1 cellular context compared by ENCODE assay signal in the genomic region with DNA sequence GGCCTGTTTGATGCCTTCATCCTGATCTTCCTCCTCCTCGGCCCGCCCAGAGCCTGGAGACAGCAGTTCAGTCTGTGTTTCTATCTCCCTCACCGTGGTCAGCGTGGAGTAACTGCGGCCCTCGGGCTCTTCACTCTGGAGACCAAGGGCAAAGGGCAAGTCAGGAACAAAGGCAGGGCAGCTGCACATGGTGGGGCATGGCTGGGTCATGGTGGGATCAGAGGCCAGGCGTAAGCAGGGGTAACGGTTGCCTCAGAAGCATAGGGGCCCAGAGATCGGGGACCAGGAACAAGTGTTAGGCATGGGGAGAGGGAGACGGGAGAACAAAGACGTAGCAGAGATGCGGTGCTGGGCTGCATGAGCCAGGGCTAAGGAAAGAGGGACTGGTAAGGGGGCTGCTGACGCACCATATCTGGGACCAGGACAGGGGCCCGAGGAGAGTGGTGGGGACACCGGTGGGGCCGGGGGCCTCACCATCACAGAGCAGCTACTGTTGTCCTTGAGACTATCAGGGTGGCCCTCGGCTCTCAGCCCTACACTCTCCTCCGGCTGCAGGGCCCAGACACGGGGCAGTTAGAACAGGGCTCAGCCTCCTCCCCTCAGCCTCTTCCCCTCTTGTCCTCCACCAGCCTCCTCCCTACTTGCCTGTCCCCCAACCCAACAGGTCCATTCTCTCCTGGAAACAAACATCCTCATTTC.
TF ChIP-seq lines count a peak whose summit lies in the region.

No MANE protein-coding gene starts in this region.

TF ChIP-seq in HepG2, 621 proteins besides CTCF, POLR2A, EP300 and RAD21 (continued from another document and continues in another):
- TF ChIP-seq, protein P1, sequence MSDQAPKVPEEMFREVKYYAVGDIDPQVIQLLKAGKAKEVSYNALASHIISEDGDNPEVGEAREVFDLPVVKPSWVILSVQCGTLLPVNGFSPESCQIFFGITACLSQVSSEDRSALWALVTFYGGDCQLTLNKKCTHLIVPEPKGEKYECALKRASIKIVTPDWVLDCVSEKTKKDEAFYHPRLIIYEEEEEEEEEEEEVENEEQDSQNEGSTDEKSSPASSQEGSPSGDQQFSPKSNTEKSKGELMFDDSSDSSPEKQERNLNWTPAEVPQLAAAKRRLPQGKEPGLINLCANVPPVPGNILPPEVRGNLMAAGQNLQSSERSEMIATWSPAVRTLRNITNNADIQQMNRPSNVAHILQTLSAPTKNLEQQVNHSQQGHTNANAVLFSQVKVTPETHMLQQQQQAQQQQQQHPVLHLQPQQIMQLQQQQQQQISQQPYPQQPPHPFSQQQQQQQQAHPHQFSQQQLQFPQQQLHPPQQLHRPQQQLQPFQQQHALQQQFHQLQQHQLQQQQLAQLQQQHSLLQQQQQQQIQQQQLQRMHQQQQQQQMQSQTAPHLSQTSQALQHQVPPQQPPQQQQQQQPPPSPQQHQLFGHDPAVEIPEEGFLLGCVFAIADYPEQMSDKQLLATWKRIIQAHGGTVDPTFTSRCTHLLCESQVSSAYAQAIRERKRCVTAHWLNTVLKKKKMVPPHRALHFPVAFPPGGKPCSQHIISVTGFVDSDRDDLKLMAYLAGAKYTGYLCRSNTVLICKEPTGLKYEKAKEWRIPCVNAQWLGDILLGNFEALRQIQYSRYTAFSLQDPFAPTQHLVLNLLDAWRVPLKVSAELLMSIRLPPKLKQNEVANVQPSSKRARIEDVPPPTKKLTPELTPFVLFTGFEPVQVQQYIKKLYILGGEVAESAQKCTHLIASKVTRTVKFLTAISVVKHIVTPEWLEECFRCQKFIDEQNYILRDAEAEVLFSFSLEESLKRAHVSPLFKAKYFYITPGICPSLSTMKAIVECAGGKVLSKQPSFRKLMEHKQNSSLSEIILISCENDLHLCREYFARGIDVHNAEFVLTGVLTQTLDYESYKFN (CRISPR knock-in tag; conservative IDR thresholded peaks at IDR 0.05), result 0 out of 2 replicates have a peak, but pooled peaks have one; percentile 9
- 0 out of 2 replicates have a peak, but pooled peaks have one; percentile 19 for TF ChIP-seq KDM5B (CRISPR knock-in tag; IDR thresholded peaks at IDR 0.05; ENCODE audit: borderline replicate concordance)
- TF ChIP-seq ZNF614 (CRISPR knock-in tag; IDR thresholded peaks at IDR 0.05; ENCODE audit: borderline replicate concordance), result no peak
- TF ChIP-seq, protein P2, sequence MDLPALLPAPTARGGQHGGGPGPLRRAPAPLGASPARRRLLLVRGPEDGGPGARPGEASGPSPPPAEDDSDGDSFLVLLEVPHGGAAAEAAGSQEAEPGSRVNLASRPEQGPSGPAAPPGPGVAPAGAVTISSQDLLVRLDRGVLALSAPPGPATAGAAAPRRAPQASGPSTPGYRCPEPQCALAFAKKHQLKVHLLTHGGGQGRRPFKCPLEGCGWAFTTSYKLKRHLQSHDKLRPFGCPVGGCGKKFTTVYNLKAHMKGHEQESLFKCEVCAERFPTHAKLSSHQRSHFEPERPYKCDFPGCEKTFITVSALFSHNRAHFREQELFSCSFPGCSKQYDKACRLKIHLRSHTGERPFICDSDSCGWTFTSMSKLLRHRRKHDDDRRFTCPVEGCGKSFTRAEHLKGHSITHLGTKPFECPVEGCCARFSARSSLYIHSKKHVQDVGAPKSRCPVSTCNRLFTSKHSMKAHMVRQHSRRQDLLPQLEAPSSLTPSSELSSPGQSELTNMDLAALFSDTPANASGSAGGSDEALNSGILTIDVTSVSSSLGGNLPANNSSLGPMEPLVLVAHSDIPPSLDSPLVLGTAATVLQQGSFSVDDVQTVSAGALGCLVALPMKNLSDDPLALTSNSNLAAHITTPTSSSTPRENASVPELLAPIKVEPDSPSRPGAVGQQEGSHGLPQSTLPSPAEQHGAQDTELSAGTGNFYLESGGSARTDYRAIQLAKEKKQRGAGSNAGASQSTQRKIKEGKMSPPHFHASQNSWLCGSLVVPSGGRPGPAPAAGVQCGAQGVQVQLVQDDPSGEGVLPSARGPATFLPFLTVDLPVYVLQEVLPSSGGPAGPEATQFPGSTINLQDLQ (CRISPR knock-in tag; IDR thresholded peaks at IDR 0.05), result 0 out of 2 replicates have a peak, but pooled peaks have one; percentile 53
- no peak for TF ChIP-seq HOXA5 (CRISPR knock-in tag; IDR thresholded peaks at IDR 0.05)
- 0 out of 2 replicates have a peak, but pooled peaks have one; percentile 13 for TF ChIP-seq FOXP4 (CRISPR knock-in tag; IDR thresholded peaks at IDR 0.05)
- TF ChIP-seq ELF1 (CRISPR knock-in tag; IDR thresholded peaks at IDR 0.05), result no peak
- TF ChIP-seq HNRNPL (IDR thresholded peaks at IDR 0.05; ENCODE audit: low read depth, low read length), result 0 out of 2 replicates have a peak, but pooled peaks have one; percentile 56
- TF ChIP-seq ZNF251 (CRISPR knock-in tag; IDR thresholded peaks at IDR 0.05), result no peak
- TF ChIP-seq ZNF33A (CRISPR knock-in tag; IDR thresholded peaks at IDR 0.05; ENCODE audit: borderline replicate concordance), result no peak
- TF ChIP-seq YEATS4 (CRISPR knock-in tag; IDR thresholded peaks at IDR 0.05; ENCODE audit: borderline replicate concordance), result peak; percentile 37; the same call in 1 of the 2 replicates
- TF ChIP-seq, protein P3, sequence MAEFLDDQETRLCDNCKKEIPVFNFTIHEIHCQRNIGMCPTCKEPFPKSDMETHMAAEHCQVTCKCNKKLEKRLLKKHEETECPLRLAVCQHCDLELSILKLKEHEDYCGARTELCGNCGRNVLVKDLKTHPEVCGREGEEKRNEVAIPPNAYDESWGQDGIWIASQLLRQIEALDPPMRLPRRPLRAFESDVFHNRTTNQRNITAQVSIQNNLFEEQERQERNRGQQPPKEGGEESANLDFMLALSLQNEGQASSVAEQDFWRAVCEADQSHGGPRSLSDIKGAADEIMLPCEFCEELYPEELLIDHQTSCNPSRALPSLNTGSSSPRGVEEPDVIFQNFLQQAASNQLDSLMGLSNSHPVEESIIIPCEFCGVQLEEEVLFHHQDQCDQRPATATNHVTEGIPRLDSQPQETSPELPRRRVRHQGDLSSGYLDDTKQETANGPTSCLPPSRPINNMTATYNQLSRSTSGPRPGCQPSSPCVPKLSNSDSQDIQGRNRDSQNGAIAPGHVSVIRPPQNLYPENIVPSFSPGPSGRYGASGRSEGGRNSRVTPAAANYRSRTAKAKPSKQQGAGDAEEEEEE (CRISPR knock-in tag; IDR thresholded peaks at IDR 0.05; ENCODE audit: borderline replicate concordance), result no peak
- peak; percentile 14; the same call in 1 of the 2 replicates for TF ChIP-seq ZMYM3 (CRISPR knock-in tag; IDR thresholded peaks at IDR 0.05)
- TF ChIP-seq, protein P4, sequence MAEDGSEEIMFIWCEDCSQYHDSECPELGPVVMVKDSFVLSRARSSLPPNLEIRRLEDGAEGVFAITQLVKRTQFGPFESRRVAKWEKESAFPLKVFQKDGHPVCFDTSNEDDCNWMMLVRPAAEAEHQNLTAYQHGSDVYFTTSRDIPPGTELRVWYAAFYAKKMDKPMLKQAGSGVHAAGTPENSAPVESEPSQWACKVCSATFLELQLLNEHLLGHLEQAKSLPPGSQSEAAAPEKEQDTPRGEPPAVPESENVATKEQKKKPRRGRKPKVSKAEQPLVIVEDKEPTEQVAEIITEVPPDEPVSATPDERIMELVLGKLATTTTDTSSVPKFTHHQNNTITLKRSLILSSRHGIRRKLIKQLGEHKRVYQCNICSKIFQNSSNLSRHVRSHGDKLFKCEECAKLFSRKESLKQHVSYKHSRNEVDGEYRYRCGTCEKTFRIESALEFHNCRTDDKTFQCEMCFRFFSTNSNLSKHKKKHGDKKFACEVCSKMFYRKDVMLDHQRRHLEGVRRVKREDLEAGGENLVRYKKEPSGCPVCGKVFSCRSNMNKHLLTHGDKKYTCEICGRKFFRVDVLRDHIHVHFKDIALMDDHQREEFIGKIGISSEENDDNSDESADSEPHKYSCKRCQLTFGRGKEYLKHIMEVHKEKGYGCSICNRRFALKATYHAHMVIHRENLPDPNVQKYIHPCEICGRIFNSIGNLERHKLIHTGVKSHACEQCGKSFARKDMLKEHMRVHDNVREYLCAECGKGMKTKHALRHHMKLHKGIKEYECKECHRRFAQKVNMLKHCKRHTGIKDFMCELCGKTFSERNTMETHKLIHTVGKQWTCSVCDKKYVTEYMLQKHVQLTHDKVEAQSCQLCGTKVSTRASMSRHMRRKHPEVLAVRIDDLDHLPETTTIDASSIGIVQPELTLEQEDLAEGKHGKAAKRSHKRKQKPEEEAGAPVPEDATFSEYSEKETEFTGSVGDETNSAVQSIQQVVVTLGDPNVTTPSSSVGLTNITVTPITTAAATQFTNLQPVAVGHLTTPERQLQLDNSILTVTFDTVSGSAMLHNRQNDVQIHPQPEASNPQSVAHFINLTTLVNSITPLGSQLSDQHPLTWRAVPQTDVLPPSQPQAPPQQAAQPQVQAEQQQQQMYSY (CRISPR knock-in tag; IDR thresholded peaks at IDR 0.05), result no peak
- no peak for TF ChIP-seq SMAD9 (CRISPR knock-in tag; IDR thresholded peaks at IDR 0.05)
- TF ChIP-seq CENPT (CRISPR knock-in tag; IDR thresholded peaks at IDR 0.05; ENCODE audit: low read depth), result no peak
- 0 out of 2 replicates have a peak, but pooled peaks have one; percentile 18 for TF ChIP-seq ZNF281 (CRISPR knock-in tag; IDR thresholded peaks at IDR 0.05; ENCODE audit: borderline replicate concordance)
- TF ChIP-seq ZFY (CRISPR knock-in tag; IDR thresholded peaks at IDR 0.05), result peak; percentile 49
- TF ChIP-seq, protein P5, sequence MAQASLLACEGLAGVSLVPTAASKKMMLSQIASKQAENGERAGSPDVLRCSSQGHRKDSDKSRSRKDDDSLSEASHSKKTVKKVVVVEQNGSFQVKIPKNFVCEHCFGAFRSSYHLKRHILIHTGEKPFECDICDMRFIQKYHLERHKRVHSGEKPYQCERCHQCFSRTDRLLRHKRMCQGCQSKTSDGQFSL (CRISPR knock-in tag; IDR thresholded peaks at IDR 0.05), result no peak
- no peak for TF ChIP-seq PAWR (CRISPR knock-in tag; IDR thresholded peaks at IDR 0.05; ENCODE audit: borderline replicate concordance)
- no peak for TF ChIP-seq FOXJ3 (CRISPR knock-in tag; IDR thresholded peaks at IDR 0.05; ENCODE audit: borderline replicate concordance)
- no peak for TF ChIP-seq MLLT10 (CRISPR knock-in tag; IDR thresholded peaks at IDR 0.05)
- no peak for TF ChIP-seq ZNF484 (CRISPR knock-in tag; IDR thresholded peaks at IDR 0.05; ENCODE audit: borderline replicate concordance, low read depth)
- TF ChIP-seq, protein P6, sequence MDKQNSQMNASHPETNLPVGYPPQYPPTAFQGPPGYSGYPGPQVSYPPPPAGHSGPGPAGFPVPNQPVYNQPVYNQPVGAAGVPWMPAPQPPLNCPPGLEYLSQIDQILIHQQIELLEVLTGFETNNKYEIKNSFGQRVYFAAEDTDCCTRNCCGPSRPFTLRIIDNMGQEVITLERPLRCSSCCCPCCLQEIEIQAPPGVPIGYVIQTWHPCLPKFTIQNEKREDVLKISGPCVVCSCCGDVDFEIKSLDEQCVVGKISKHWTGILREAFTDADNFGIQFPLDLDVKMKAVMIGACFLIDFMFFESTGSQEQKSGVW (CRISPR knock-in tag; IDR thresholded peaks at IDR 0.05; ENCODE audit: borderline replicate concordance), result 0 out of 2 replicates have a peak, but pooled peaks have one; percentile 60
- no peak for TF ChIP-seq TBP (CRISPR knock-in tag; IDR thresholded peaks at IDR 0.05)
- TF ChIP-seq PHB2 (IDR thresholded peaks at IDR 0.05; ENCODE audit: partially characterized antibody), result no peak
- 0 out of 2 replicates have a peak, but pooled peaks have one; percentile 18 for TF ChIP-seq CAMTA2 (CRISPR knock-in tag; IDR thresholded peaks at IDR 0.05; ENCODE audit: borderline replicate concordance)
- no peak for TF ChIP-seq RFX1 (IDR thresholded peaks at IDR 0.05)
- no peak for TF ChIP-seq TP53 (CRISPR knock-in tag; conservative IDR thresholded peaks at IDR 0.05)
- TF ChIP-seq ZBTB38 (CRISPR knock-in tag; IDR thresholded peaks at IDR 0.05), result no peak
- no peak for TF ChIP-seq HMGA1 (CRISPR knock-in tag; conservative IDR thresholded peaks at IDR 0.05)
- TF ChIP-seq GATAD2A (CRISPR knock-in tag; IDR thresholded peaks at IDR 0.05), result peak; percentile 54
- no peak for TF ChIP-seq FOXA3 (CRISPR knock-in tag; IDR thresholded peaks at IDR 0.05)
